ENCODE assay signal across 30 cellular contexts in the genomic region with DNA sequence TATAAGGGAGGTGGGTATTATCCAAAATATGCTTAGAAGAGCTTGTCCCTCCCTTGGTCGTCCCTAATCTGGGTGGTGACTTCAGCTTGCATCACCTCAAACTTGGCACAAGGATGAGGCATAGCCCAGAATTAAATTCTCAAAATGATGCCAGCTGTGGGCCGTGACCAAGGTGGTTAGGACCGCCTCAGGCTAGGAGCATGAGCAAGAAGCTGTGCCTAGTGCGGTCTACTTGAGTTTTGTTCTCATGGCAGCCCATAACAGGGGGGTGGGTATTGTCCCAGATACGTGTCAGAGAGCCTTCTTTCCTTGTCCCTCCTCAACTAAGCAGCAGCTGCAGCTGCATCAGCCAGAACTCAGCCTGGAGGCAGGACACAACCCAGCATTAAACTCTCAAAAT.
"Had no signal": no experiment of that assay in that cellular context is flagged by ENCODE, and none has a peak within 500 bp of the region (broad histone marks: within the 10 kb centered on the region; RNA-seq: fewer than 3 reads in every experiment).

No MANE protein-coding gene starts in this region.

- FAIRE-seq: frontal cortex had no signal

- ATAC-seq: activated naive CD4-positive, alpha-beta T cell treated with anti-CD3 and anti-CD28 coated beads, Interleukin-2, amount 50 U/mL, for 72 hours; activated T-cell treated with anti-CD3 and anti-CD28 coated beads, Interleukin-2, amount 50 U/mL, for 72 hours; esophagus mucosa; WTC11 had no signal

- DNase-seq: activated CD4-positive, alpha-beta memory T cell treated with anti-CD3 and anti-CD28 coated beads, Interleukin-2, amount 10 ng/mL, durations not matched to agents 7 days and 5 days; activated CD4-positive, alpha-beta T cell treated with anti-CD3 and anti-CD28 coated beads for 1 hour; activated CD4-positive, alpha-beta T cell treated with anti-CD3 and anti-CD28 coated beads for 4 hours; activated CD4-positive, alpha-beta T cell treated with anti-CD3 and anti-CD28 coated beads, Interleukin-2, amount 10 ng/mL, durations not matched to agents 7 days and 5 days; activated CD4-positive, alpha-beta T cell treated with anti-CD3 and anti-CD28 coated beads, Interleukin-2, amount 50 U/mL, for 4 hours; activated CD8-positive, alpha-beta memory T cell treated with anti-CD3 and anti-CD28 coated beads, Interleukin-2, amount 50 U/mL, for 48 hours; activated gamma-delta T cell; activated naive CD4-positive, alpha-beta T cell; activated naive CD4-positive, alpha-beta T cell treated with anti-CD3 and anti-CD28 coated beads, Interleukin-2, amount 10 ng/mL, durations not matched to agents 7 days and 5 days; activated naive CD8-positive, alpha-beta T cell treated with anti-CD3 and anti-CD28 coated beads, Interleukin-2, amount 10 ng/mL, durations not matched to agents 7 days and 5 days; activated T-cell treated with anti-CD3 and anti-CD28 coated beads for 4 hours; activated T-cell treated with anti-CD3 and anti-CD28 coated beads, Interleukin-2, amount 50 U/mL, for 24 hours; activated T-cell treated with anti-CD3 and anti-CD28 coated beads, Interleukin-2, amount 50 U/mL, for 72 hours; central memory CD4-positive, alpha-beta T cell; cerebellar nuclear complex; colonic mucosa; dorsolateral prefrontal cortex; effector memory CD4-positive, alpha-beta T cell; endodermal cell; foreskin fibroblast; head of caudate nucleus; T-helper 2 cell had no signal

- H3K36me3 ChIP-seq: ascending aorta, breast epithelium, cardiac muscle cell, colonic mucosa had no signal

- H3K4me3 ChIP-seq: ascending aorta, breast epithelium, cardiac muscle cell, colonic mucosa, dorsolateral prefrontal cortex had no signal

- H3K27me3 ChIP-seq: ascending aorta, breast epithelium, cardiac muscle cell, colonic mucosa, dorsolateral prefrontal cortex had no signal

- H3K4me1 ChIP-seq: ascending aorta, breast epithelium, colonic mucosa had no signal

- H3K27ac ChIP-seq: ascending aorta, breast epithelium, cardiac muscle cell, colonic mucosa, dorsolateral prefrontal cortex, VCaP had no signal

- H3K9me3 ChIP-seq: ascending aorta, colonic mucosa had no signal
